12 cellular contexts compared by ENCODE assay signal in the genomic region with DNA sequence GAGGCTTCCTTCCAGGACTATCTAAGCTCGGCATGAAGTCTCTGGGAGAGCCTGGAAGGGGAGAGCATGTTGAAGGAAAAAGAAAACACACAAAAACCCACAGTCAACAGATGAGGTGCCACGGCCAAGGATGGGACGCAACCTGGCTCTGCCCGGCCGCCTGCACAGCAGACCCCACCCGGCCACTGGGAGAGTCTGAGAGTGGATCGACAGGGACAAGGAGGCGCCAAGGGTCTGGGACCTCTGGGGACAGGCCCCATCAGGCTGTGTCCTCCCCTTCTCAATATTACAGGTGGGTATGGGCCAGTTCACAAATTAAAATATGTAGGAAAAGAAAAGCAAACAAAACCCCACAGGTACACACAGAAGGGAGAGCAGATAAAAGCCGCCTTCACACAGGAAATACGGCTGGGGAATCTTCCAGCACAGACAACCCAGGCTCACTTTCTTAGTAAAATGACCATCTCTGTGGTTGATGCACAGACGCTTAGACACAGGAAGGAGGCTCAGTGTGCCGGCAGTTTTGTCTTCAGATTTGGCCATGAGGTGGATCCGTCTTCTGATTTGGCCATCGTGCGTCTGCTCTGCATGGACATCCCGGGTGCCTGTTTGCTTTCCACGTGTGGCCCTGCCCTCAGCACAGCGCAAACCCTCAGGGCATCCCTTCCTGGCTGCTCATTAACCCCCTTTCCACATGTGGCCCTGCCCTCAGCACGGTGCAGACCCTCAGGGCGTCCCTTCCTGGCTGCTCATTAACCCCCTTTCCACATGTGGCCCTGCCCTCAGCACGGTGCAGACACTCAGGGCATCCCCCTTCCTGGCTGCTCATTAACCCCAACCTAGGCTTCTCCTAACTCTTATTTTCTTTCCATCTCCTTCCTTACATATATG.
DNase-seq lines count a peak whose midpoint lies in the region; ATAC-seq and TF ChIP-seq lines count a peak whose summit lies in the region.
"Had no signal": no experiment of that assay in that cellular context is flagged by ENCODE, and none has a peak within 500 bp of the region (broad histone marks: within the 10 kb centered on the region; RNA-seq: fewer than 3 reads in every experiment).

No MANE protein-coding gene starts in this region.

- no peak for DNase-seq in CD4-positive, alpha-beta T cell
- DNase-seq in activated CD4-positive, alpha-beta memory T cell treated with anti-CD3 and anti-CD28 coated beads, Interleukin-2, amount 10 ng/mL, durations not matched to agents 7 days and 5 days, result peak; percentile 32
- DNase-seq in right cardiac atrium (no peak), tibial nerve (ENCODE audit: low spot score in 2 of 2) (no peak), NCI-H446 (lab: John Stamatoyannopoulos, UW) (no peak), NCI-H2227 treated with DMSO at 0.1 percent for 48 hours (lab: John Stamatoyannopoulos, UW) (no peak)
- DNase-seq: colonic mucosa, NCI-H1694 had no signal

- no peaks in the 10 kb centered on the region for H3K27me3 Mint-ChIP-seq in CD4-positive, alpha-beta T cell
- H3K27me3 Mint-ChIP-seq in activated CD4-positive, alpha-beta memory T cell treated with anti-CD3 and anti-CD28 coated beads, Interleukin-2, amount 10 ng/mL, durations not matched to agents 7 days and 5 days, result no peaks in the 10 kb centered on the region

- H3K9me3 Mint-ChIP-seq in CD4-positive, alpha-beta T cell, result no peaks in the 10 kb centered on the region
- H3K9me3 Mint-ChIP-seq in activated CD4-positive, alpha-beta memory T cell treated with anti-CD3 and anti-CD28 coated beads, Interleukin-2, amount 10 ng/mL, durations not matched to agents 7 days and 5 days, result no peaks in the 10 kb centered on the region

- intact Hi-C loops in CD4-positive, alpha-beta T cell (cut with DNase I, micrococcal nuclease), result no loop called here
- intact Hi-C loops in right cardiac atrium (cut with DNase I), result no loop called here

- no peak for TF ChIP-seq EP300 in tibial nerve (IDR thresholded peaks at IDR 0.05)

- no peak overlapping the region for H3K27ac Mint-ChIP-seq in CD4-positive, alpha-beta T cell
- no peak overlapping the region for H3K27ac Mint-ChIP-seq in activated CD4-positive, alpha-beta memory T cell treated with anti-CD3 and anti-CD28 coated beads, Interleukin-2, amount 10 ng/mL, durations not matched to agents 7 days and 5 days

- no peak for TF ChIP-seq POLR2A in tibial nerve (IDR thresholded peaks at IDR 0.05)

- peak; percentile 40 for ATAC-seq in CD4-positive, alpha-beta T cell (ENCODE audit: poor library complexity)
- ATAC-seq in GM19043 (IDR thresholded peaks at IDR 0.05; ENCODE audit: low read depth, unreplicated experiment), result peak; percentile 72
- ATAC-seq in HG02798 (IDR thresholded peaks at IDR 0.05; ENCODE audit: poor library complexity, unreplicated experiment), result peak; percentile 76
- no peak for ATAC-seq in right cardiac atrium

- peaks cover 0 to 46% (median 0%) of the 10 kb centered on the region in 3 donors for H3K36me3 ChIP-seq in tibial nerve
- H3K36me3 ChIP-seq: colonic mucosa, SJSA1 had no signal

- H3K4me3 ChIP-seq in right cardiac atrium (ENCODE audit: low read length) (no peak overlapping the region), tibial nerve (no peak overlapping the region)
- H3K4me3 ChIP-seq: colonic mucosa, lung, SJSA1 had no signal

- CTCF ChIA-PET in CD4-positive, alpha-beta T cell (lab: Charles Lee), result no interaction called here
- CTCF ChIA-PET in activated CD4-positive, alpha-beta memory T cell treated with anti-CD3 and anti-CD28 coated beads, Interleukin-2, amount 10 ng/mL, durations not matched to agents 7 days and 5 days (lab: Charles Lee), result no interaction called here

- H3K4me1 Mint-ChIP-seq in CD4-positive, alpha-beta T cell (ENCODE audit: low read depth), result peaks cover 21% of the 10 kb centered on the region
- H3K4me1 Mint-ChIP-seq in activated CD4-positive, alpha-beta memory T cell treated with anti-CD3 and anti-CD28 coated beads, Interleukin-2, amount 10 ng/mL, durations not matched to agents 7 days and 5 days, result peaks cover 25% of the 10 kb centered on the region

- H3K4me3 Mint-ChIP-seq in CD4-positive, alpha-beta T cell, result no peak overlapping the region
- no peak overlapping the region for H3K4me3 Mint-ChIP-seq in activated CD4-positive, alpha-beta memory T cell treated with anti-CD3 and anti-CD28 coated beads, Interleukin-2, amount 10 ng/mL, durations not matched to agents 7 days and 5 days

- H3K9me3 ChIP-seq in CD4-positive, alpha-beta T cell (ENCODE audit: control insufficient read depth, low read length), result no peaks in the 10 kb centered on the region
- H3K9me3 ChIP-seq in right cardiac atrium (ENCODE audit: control insufficient read depth, low read length) (no peaks in the 10 kb centered on the region), tibial nerve (no peaks in the 10 kb centered on the region)
- H3K9me3 ChIP-seq: colonic mucosa, SJSA1 had no signal

- H3K36me3 Mint-ChIP-seq in CD4-positive, alpha-beta T cell (ENCODE audit: low read depth), result peaks cover 7% of the 10 kb centered on the region
- peaks cover 15% of the 10 kb centered on the region for H3K36me3 Mint-ChIP-seq in activated CD4-positive, alpha-beta memory T cell treated with anti-CD3 and anti-CD28 coated beads, Interleukin-2, amount 10 ng/mL, durations not matched to agents 7 days and 5 days (ENCODE audit: low read depth)

- no peaks in the 10 kb centered on the region for H3K27me3 ChIP-seq in CD4-positive, alpha-beta T cell (ENCODE audit: control insufficient read depth, insufficient read depth, low read length)
- H3K27me3 ChIP-seq in right cardiac atrium (ENCODE audit: control insufficient read depth, insufficient read depth) (no peaks in the 10 kb centered on the region), tibial nerve (no peaks in the 10 kb centered on the region)
- H3K27me3 ChIP-seq: colonic mucosa, SJSA1 had no signal

- H3K4me1 ChIP-seq in right cardiac atrium (ENCODE audit: control insufficient read depth, insufficient read depth, low read length), result no peaks in the 10 kb centered on the region
- no peaks in the 10 kb centered on the region for H3K4me1 ChIP-seq in tibial nerve
- H3K4me1 ChIP-seq: colonic mucosa, SJSA1 had no signal

- H3K27ac ChIP-seq in CD4-positive, alpha-beta T cell (ENCODE audit: low read depth, low read length), result no peak overlapping the region
- H3K27ac ChIP-seq in right cardiac atrium (ENCODE audit: low read length) (no peak overlapping the region), tibial nerve (no peak overlapping the region)
- H3K27ac ChIP-seq: colonic mucosa, SJSA1 had no signal

- no peak for TF ChIP-seq CTCF in CD4-positive, alpha-beta T cell (IDR thresholded peaks at IDR 0.05)
- no peak for TF ChIP-seq CTCF in tibial nerve (IDR thresholded peaks at IDR 0.05)

- 75% methylated on average over 21 of the region's 21 CpGs for WGBS in right cardiac atrium
- 68 to 69% methylated on average over 21 of the region's 21 CpGs for WGBS in tibial nerve, 2 donors

- POLR2A ChIA-PET in CD4-positive, alpha-beta T cell (lab: Charles Lee), result no interaction called here
- POLR2A ChIA-PET in activated CD4-positive, alpha-beta memory T cell treated with anti-CD3 and anti-CD28 coated beads, Interleukin-2, amount 10 ng/mL, durations not matched to agents 7 days and 5 days (lab: Charles Lee), result no interaction called here

Comparison
In these comparisons a context has a peak if more than half of its experiments do, and no peak if none do; other contexts are left out.
1. ATAC-seq: peak in CD4-positive, alpha-beta T cell (single experiment), GM19043 (single experiment) and HG02798 (single experiment); none in right cardiac atrium (0 of 2).